1 cellular context compared by ENCODE assay signal in genomic region chr7:92528188-92528957, GRCh38.
A peak's percentile ranks its signal among the peaks of the same experiment; 100 is the strongest.
TF ChIP-seq lines count a peak whose summit lies in the region.

Gene PEX1 (minus strand): TSS chr7:92528520. CDS start chr7:92528435, 85 bp downstream.
Gene RBM48 (plus strand): TSS chr7:92528795. CDS start chr7:92528814, 19 bp downstream.

TF ChIP-seq in HEK293, 187 proteins besides CTCF, POLR2A, EP300 and RAD21 (continued from another document and continues in another):
- no peak for TF ChIP-seq PRDM6 (tag by site-specific recombination; IDR thresholded peaks at IDR 0.05)
- no peak; the same call in 1 of the 2 replicates for TF ChIP-seq ZNF501 (tag by site-specific recombination; IDR thresholded peaks at IDR 0.05)
- peak; percentile 91 for TF ChIP-seq TCF7L2 (IDR thresholded peaks at IDR 0.05; ENCODE audit: borderline replicate concordance, low read depth, low read length)
- no peak for TF ChIP-seq ZNF10 (tag by site-specific recombination; IDR thresholded peaks at IDR 0.05)
- TF ChIP-seq ZIC2 (tag by site-specific recombination; IDR thresholded peaks at IDR 0.05): peak; percentile 60
- no peak for TF ChIP-seq ZNF433 (tag by site-specific recombination; IDR thresholded peaks at IDR 0.05; ENCODE audit: low read depth)
- peak; percentile 78 for TF ChIP-seq ZNF629 (tag by site-specific recombination; IDR thresholded peaks at IDR 0.05)
- 0 out of 2 replicates have a peak, but pooled peaks have one; percentile 34 for TF ChIP-seq EGR2 (tag by site-specific recombination; IDR thresholded peaks at IDR 0.05; ENCODE audit: low read depth)
- no peak for TF ChIP-seq ZNF449 (tag by site-specific recombination; IDR thresholded peaks at IDR 0.05)
- TF ChIP-seq ZNF132 (tag by site-specific recombination; IDR thresholded peaks at IDR 0.05; ENCODE audit: borderline replicate concordance): no peak
- peak; percentile 83 for TF ChIP-seq YY1 (tag by site-specific recombination; IDR thresholded peaks at IDR 0.05)
- TF ChIP-seq GLIS2 (tag by site-specific recombination; IDR thresholded peaks at IDR 0.05): peak; percentile 75
- no peak for TF ChIP-seq ZNF610 (tag by site-specific recombination; IDR thresholded peaks at IDR 0.05; ENCODE audit: borderline replicate concordance)
- TF ChIP-seq, protein P1, sequence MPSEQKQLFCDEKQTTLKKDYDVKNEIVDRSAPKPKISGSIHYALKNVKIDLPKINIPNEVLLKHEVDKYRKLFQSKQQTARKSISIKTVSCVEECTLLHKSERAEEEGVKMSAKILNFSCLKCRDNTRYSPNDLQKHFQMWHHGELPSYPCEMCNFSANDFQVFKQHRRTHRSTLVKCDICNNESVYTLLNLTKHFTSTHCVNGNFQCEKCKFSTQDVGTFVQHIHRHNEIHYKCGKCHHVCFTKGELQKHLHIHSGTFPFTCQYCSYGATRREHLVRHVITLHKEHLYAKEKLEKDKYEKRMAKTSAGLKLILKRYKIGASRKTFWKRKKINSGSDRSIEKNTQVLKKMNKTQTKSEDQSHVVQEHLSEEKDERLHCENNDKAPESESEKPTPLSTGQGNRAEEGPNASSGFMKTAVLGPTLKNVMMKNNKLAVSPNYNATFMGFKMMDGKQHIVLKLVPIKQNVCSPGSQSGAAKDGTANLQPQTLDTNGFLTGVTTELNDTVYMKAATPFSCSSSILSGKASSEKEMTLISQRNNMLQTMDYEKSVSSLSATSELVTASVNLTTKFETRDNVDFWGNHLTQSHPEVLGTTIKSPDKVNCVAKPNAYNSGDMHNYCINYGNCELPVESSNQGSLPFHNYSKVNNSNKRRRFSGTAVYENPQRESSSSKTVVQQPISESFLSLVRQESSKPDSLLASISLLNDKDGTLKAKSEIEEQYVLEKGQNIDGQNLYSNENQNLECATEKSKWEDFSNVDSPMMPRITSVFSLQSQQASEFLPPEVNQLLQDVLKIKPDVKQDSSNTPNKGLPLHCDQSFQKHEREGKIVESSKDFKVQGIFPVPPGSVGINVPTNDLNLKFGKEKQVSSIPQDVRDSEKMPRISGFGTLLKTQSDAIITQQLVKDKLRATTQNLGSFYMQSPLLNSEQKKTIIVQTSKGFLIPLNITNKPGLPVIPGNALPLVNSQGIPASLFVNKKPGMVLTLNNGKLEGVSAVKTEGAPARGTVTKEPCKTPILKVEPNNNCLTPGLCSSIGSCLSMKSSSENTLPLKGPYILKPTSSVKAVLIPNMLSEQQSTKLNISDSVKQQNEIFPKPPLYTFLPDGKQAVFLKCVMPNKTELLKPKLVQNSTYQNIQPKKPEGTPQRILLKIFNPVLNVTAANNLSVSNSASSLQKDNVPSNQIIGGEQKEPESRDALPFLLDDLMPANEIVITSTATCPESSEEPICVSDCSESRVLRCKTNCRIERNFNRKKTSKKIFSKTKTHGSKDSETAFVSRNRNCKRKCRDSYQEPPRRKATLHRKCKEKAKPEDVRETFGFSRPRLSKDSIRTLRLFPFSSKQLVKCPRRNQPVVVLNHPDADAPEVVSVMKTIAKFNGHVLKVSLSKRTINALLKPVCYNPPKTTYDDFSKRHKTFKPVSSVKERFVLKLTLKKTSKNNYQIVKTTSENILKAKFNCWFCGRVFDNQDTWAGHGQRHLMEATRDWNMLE (tag by site-specific recombination; conservative IDR thresholded peaks at IDR 0.05; ENCODE audit: low read depth): peak; percentile 91
- TF ChIP-seq BCL11A (tag by site-specific recombination; IDR thresholded peaks at IDR 0.05; ENCODE audit: low read depth): no peak
- TF ChIP-seq ZNF704 (tag by site-specific recombination; IDR thresholded peaks at IDR 0.05): no peak
- TF ChIP-seq ZNF660 (tag by site-specific recombination; IDR thresholded peaks at IDR 0.05): peak; percentile 45; the same call in 1 of the 2 replicates
- peak; percentile 73 for TF ChIP-seq HOXD13 (CRISPR knock-in tag; IDR thresholded peaks at IDR 0.05; ENCODE audit: borderline replicate concordance)
- TF ChIP-seq KLF8 (tag by site-specific recombination; IDR thresholded peaks at IDR 0.05): peak; percentile 73; the same call in 1 of the 2 replicates
- 0 out of 2 replicates have a peak, but pooled peaks have one; percentile 50 for TF ChIP-seq ZNF423 (tag by site-specific recombination; IDR thresholded peaks at IDR 0.05)
- TF ChIP-seq ZNF830 (tag by site-specific recombination; IDR thresholded peaks at IDR 0.05; ENCODE audit: low read depth): no peak
- peak; percentile 58 for TF ChIP-seq ZFHX2 (tag by site-specific recombination; conservative IDR thresholded peaks at IDR 0.05)
- TF ChIP-seq ZNF335 (tag by site-specific recombination; conservative IDR thresholded peaks at IDR 0.05): peak; percentile 92
- peak; percentile 76 for TF ChIP-seq ZBTB11 (tag by site-specific recombination; conservative IDR thresholded peaks at IDR 0.05; ENCODE audit: low read depth)
- TF ChIP-seq, protein P2, sequence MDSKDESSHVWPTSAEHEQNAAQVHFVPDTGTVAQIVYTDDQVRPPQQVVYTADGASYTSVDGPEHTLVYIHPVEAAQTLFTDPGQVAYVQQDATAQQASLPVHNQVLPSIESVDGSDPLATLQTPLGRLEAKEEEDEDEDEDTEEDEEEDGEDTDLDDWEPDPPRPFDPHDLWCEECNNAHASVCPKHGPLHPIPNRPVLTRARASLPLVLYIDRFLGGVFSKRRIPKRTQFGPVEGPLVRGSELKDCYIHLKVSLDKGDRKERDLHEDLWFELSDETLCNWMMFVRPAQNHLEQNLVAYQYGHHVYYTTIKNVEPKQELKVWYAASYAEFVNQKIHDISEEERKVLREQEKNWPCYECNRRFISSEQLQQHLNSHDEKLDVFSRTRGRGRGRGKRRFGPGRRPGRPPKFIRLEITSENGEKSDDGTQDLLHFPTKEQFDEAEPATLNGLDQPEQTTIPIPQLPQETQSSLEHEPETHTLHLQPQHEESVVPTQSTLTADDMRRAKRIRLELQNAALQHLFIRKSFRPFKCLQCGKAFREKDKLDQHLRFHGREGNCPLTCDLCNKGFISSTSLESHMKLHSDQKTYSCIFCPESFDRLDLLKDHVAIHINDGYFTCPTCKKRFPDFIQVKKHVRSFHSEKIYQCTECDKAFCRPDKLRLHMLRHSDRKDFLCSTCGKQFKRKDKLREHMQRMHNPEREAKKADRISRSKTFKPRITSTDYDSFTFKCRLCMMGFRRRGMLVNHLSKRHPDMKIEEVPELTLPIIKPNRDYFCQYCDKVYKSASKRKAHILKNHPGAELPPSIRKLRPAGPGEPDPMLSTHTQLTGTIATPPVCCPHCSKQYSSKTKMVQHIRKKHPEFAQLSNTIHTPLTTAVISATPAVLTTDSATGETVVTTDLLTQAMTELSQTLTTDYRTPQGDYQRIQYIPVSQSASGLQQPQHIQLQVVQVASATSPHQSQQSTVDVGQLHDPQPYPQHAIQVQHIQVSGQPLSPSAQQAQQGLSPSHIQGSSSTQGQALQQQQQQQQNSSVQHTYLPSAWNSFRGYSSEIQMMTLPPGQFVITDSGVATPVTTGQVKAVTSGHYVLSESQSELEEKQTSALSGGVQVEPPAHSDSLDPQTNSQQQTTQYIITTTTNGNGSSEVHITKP (tag by site-specific recombination; IDR thresholded peaks at IDR 0.05): 0 out of 2 replicates have a peak, but pooled peaks have one; percentile 15
- 0 out of 2 replicates have a peak, but pooled peaks have one; percentile 16 for TF ChIP-seq ZBTB48 (tag by site-specific recombination; IDR thresholded peaks at IDR 0.05)
- TF ChIP-seq ZNF624 (tag by site-specific recombination; IDR thresholded peaks at IDR 0.05): no peak
- TF ChIP-seq, protein P3, sequence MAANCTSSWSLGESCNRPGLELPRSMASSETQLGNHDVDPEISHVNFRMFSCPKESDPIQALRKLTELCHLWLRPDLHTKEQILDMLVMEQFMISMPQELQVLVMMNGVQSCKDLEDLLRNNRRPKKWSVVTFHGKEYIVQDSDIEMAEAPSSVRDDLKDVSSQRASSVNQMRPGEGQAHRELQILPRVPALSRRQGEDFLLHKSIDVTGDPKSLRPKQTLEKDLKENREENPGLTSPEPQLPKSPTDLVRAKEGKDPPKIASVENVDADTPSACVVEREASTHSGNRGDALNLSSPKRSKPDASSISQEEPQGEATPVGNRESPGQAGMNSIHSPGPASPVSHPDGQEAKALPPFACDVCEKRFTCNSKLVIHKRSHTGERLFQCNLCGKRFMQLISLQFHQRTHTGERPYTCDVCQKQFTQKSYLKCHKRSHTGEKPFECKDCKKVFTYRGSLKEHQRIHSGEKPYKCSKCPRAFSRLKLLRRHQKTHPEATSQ (tag by site-specific recombination; IDR thresholded peaks at IDR 0.05): 0 out of 2 replicates have a peak, but pooled peaks have one; percentile 33
- no peak for TF ChIP-seq ZNF530 (tag by site-specific recombination; IDR thresholded peaks at IDR 0.05; ENCODE audit: low read depth)
- TF ChIP-seq, protein P4, sequence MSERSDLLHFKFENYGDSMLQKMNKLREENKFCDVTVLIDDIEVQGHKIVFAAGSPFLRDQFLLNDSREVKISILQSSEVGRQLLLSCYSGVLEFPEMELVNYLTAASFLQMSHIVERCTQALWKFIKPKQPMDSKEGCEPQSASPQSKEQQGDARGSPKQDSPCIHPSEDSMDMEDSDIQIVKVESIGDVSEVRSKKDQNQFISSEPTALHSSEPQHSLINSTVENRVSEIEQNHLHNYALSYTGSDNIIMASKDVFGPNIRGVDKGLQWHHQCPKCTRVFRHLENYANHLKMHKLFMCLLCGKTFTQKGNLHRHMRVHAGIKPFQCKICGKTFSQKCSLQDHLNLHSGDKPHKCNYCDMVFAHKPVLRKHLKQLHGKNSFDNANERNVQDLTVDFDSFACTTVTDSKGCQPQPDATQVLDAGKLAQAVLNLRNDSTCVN (tag by site-specific recombination; optimal IDR thresholded peaks at IDR 0.05): peak; percentile 65
- TF ChIP-seq SCRT1 (tag by site-specific recombination; IDR thresholded peaks at IDR 0.05; ENCODE audit: borderline replicate concordance): no peak
- peak; percentile 91 for TF ChIP-seq ZBTB20 (tag by site-specific recombination; IDR thresholded peaks at IDR 0.05)
- TF ChIP-seq ZNF2 (tag by site-specific recombination; IDR thresholded peaks at IDR 0.05): peak; percentile 43; the same call in 1 of the 2 replicates
- TF ChIP-seq, protein P5, sequence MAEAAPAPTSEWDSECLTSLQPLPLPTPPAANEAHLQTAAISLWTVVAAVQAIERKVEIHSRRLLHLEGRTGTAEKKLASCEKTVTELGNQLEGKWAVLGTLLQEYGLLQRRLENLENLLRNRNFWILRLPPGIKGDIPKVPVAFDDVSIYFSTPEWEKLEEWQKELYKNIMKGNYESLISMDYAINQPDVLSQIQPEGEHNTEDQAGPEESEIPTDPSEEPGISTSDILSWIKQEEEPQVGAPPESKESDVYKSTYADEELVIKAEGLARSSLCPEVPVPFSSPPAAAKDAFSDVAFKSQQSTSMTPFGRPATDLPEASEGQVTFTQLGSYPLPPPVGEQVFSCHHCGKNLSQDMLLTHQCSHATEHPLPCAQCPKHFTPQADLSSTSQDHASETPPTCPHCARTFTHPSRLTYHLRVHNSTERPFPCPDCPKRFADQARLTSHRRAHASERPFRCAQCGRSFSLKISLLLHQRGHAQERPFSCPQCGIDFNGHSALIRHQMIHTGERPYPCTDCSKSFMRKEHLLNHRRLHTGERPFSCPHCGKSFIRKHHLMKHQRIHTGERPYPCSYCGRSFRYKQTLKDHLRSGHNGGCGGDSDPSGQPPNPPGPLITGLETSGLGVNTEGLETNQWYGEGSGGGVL (tag by site-specific recombination; IDR thresholded peaks at IDR 0.05): peak; percentile 56
- 0 out of 2 replicates have a peak, but pooled peaks have one; percentile 1 for TF ChIP-seq KLF7 (tag by site-specific recombination; IDR thresholded peaks at IDR 0.05; ENCODE audit: borderline replicate concordance)
- peak; percentile 99 for TF ChIP-seq ZBTB17 (tag by site-specific recombination; IDR thresholded peaks at IDR 0.05)
